ENCODE assay signal across 25 cellular contexts in genomic region chr7:84317536-84317935, GRCh38.
"Had no signal": no experiment of that assay in that cellular context is flagged by ENCODE, and none has a peak within 500 bp of the region (broad histone marks: within the 10 kb centered on the region; RNA-seq: fewer than 3 reads in every experiment).

No MANE protein-coding gene starts in this region.

- H3K4me1 ChIP-seq: lower lobe of right lung, thyroid gland, uterus had no signal

- H3K4me3 Mint-ChIP-seq: activated CD8-positive, alpha-beta T cell treated with anti-CD3 and anti-CD28 coated beads for 36 hours; activated T-cell treated with anti-CD3 and anti-CD28 coated beads, Interleukin-2, amount 50 U/mL, for 24 hours; mesothelial cell of epicardium; nephron progenitor cell; stimulated activated naive B cell treated with anti-CD40 and anti-IgM and Interleukin-4, amounts not matched to agents 10 μg/mL and 1 μg/mL and 100 μg/mL, for 72 hours; T-cell had no signal

- H3K27ac Mint-ChIP-seq: activated CD8-positive, alpha-beta T cell treated with anti-CD3 and anti-CD28 coated beads for 36 hours; activated T-cell treated with anti-CD3 and anti-CD28 coated beads, Interleukin-2, amount 50 U/mL, for 24 hours; activated T-helper 2 cell treated with anti-CD3 and anti-CD28 coated beads, Interferon-gamma antibody, Interleukin-2, Interleukin-4, amounts not matched to agents 10 μg/mL and 5 μg/mL and 100 μg/mL, durations not matched to agents 14 hours and 24 hours and 36 hours; mesothelial cell of epicardium; nephron progenitor cell; stimulated activated naive B cell treated with anti-CD40 and anti-IgM and Interleukin-4, amounts not matched to agents 10 μg/mL and 1 μg/mL and 100 μg/mL, for 72 hours; T-cell had no signal

- H3K36me3 ChIP-seq: brain microvascular endothelial cell, lower lobe of right lung, thyroid gland, uterus had no signal

- H3K27me3 ChIP-seq: brain microvascular endothelial cell, thyroid gland, uterus had no signal

- H3K9me3 ChIP-seq: lower lobe of right lung, thyroid gland, uterus had no signal

- H3K9me3 Mint-ChIP-seq: activated CD8-positive, alpha-beta T cell treated with anti-CD3 and anti-CD28 coated beads for 36 hours; activated T-helper 2 cell treated with anti-CD3 and anti-CD28 coated beads, Interferon-gamma antibody, Interleukin-2, Interleukin-4, amounts not matched to agents 10 μg/mL and 5 μg/mL and 100 μg/mL, durations not matched to agents 14 hours and 24 hours and 36 hours; nephron progenitor cell; T-cell had no signal

- H3K4me1 Mint-ChIP-seq: nephron progenitor cell; stimulated activated naive B cell treated with anti-CD40 and anti-IgM and Interleukin-4, amounts not matched to agents 10 μg/mL and 1 μg/mL and 100 μg/mL, for 72 hours; T-cell had no signal

- ATAC-seq: activated CD8-positive, alpha-beta T cell treated with anti-CD3 and anti-CD28 coated beads for 36 hours; left colon; lower lobe of right lung; sciatic nerve; stimulated activated naive B cell treated with anti-CD40 and anti-IgM and Interleukin-4, amounts not matched to agents 10 μg/mL and 1 μg/mL and 100 μg/mL, for 72 hours; T-cell had no signal

- H3K27ac ChIP-seq: brain microvascular endothelial cell, lower lobe of right lung, thyroid gland, uterus had no signal

- H3K4me3 ChIP-seq: lower lobe of right lung, thyroid gland, uterus had no signal

- DNase-seq: activated CD4-positive, alpha-beta T cell treated with anti-CD3 and anti-CD28 coated beads for 48 hours; activated CD4-positive, CD25-positive, alpha-beta regulatory T cell; activated CD8-positive, alpha-beta T cell treated with anti-CD3 and anti-CD28 coated beads for 36 hours; activated naive CD4-positive, alpha-beta T cell treated with Interleukin-2 at 50 U/mL for 16 hours; activated T-cell treated with anti-CD3 and anti-CD28 coated beads, Interleukin-2, amount 50 U/mL, for 24 hours; aorta; brain microvascular endothelial cell; central memory CD4-positive, alpha-beta T cell; erythroblast; foreskin fibroblast; glutamatergic neuron; hypothalamus; islet precursor cell; left colon; lower lobe of right lung; nephron progenitor cell; nucleus accumbens; stimulated activated naive B cell treated with anti-CD40 and anti-IgM and Interleukin-4, amounts not matched to agents 10 μg/mL and 1 μg/mL and 100 μg/mL, for 72 hours; T-cell; T-helper 9 cell; thyroid gland; uterus had no signal

- H3K27me3 Mint-ChIP-seq: activated CD8-positive, alpha-beta T cell treated with anti-CD3 and anti-CD28 coated beads for 36 hours; activated T-cell treated with anti-CD3 and anti-CD28 coated beads, Interleukin-2, amount 50 U/mL, for 24 hours; stimulated activated naive B cell treated with anti-CD40 and anti-IgM and Interleukin-4, amounts not matched to agents 10 μg/mL and 1 μg/mL and 100 μg/mL, for 72 hours had no signal
